ENCODE assay signal across 5 cellular contexts in the genomic region with DNA sequence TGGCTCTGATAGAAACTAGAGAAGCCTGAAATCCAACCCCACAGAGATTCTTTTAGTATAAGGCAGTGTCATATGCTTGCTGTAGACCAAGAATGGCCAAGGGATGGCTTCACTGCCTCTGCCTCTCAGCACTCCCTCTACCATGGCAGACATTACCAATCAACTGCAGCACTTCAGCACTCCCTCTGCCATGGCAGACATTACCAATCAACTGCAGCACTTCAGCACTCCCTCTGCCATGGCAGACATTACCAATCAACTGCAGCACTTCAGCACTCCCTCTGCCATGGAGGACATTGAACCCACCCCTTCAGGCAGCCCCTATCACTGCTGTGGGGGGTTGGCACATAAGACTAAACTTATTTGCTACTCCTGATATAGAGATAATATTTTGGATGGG.
A peak's percentile ranks its signal among the peaks of the same experiment; 100 is the strongest.
DNase-seq lines count a peak whose midpoint lies in the region; ATAC-seq, FAIRE-seq and TF ChIP-seq lines count a peak whose summit lies in the region.
"Not testable (repeated sequence)": the region's sequence is repeated elsewhere in the genome, so short reads cannot be mapped to it uniquely, and the experiment has no call there.

No MANE protein-coding gene starts in this region.

- not testable (repeated sequence) for H3K23ac ChIP-seq in H1 (ENCODE audit: insufficient read length)

- H4K91ac ChIP-seq in H1 (replicated peaks; ENCODE audit: insufficient read length, low read length), result not testable (repeated sequence)

- not testable (repeated sequence) for H3K27ac ChIP-seq in HCT116 (ENCODE audit: low read depth, low read length); GM12878 (ENCODE audit: control insufficient read depth, insufficient read depth); H1 (ENCODE audit: low read depth, low read length); right atrium auricular region; osteoblast (ENCODE audit: low read depth, low read length)

- TF ChIP-seq EP300 in GM12878 (IDR thresholded peaks at IDR 0.05; ENCODE audit: borderline replicate concordance in 1 of 2, control insufficient read depth in 1 of 2, low read depth in 2 of 2, low read length in 2 of 2); H1 (IDR thresholded peaks at IDR 0.05; ENCODE audit: borderline replicate concordance in 1 of 2, low read depth in 2 of 2, low read length in 2 of 2): not testable (repeated sequence)

- H4K5ac ChIP-seq in H1 (ENCODE audit: insufficient read length, low read depth, low read length), result not testable (repeated sequence)

- not testable (repeated sequence) for TF ChIP-seq POLR2A in HCT116 (IDR thresholded peaks at IDR 0.05; ENCODE audit: borderline replicate concordance, extremely low read depth, insufficient read depth, insufficient read length); GM12878 (IDR thresholded peaks at IDR 0.05; ENCODE audit: low read depth, low read length); H1 (IDR thresholded peaks at IDR 0.05; ENCODE audit: control extremely low read depth in 1 of 2, low read depth in 2 of 2, low read length in 2 of 2)

- SMC1A ChIA-PET in GM12878 (lab: Charles Lee; ENCODE audit: uncharacterized antibody, unreplicated experiment), result not testable (repeated sequence)

- not testable (repeated sequence) for H4K8ac ChIP-seq in H1 (ENCODE audit: extremely low read depth, insufficient read depth, low read length)

- not testable (repeated sequence) for FAIRE-seq in GM12878 (lab: Jason Lieb, UNC); H1 (lab: Jason Lieb, UNC)

- not testable (repeated sequence) for H3K4me2 ChIP-seq in HCT116 (ENCODE audit: low read length); GM12878 (ENCODE audit: control insufficient read depth, insufficient read depth); H1 (ENCODE audit: insufficient read depth in 1 of 2, low read depth in 2 of 2, low read length in 2 of 2); osteoblast (ENCODE audit: insufficient read depth, low read length)

- H3K14ac ChIP-seq in H1 (ENCODE audit: insufficient read length), result not testable (repeated sequence)

- RAD21 ChIA-PET in HCT116 (lab: Charles Lee; ENCODE audit: low non-redundant PET in 1 of 2, low total read pairs in 2 of 2, uncharacterized antibody in 2 of 2, unreplicated experiment in 2 of 2), result not testable (repeated sequence)
- RAD21 ChIA-PET in GM12878 (lab: Charles Lee; ENCODE audit: unreplicated experiment), result interaction anchor here (0.5 kb wide), 1 partner anchor 121 kb away, joined by 3 read pairs; no protein-coding TSS in a partner anchor

- peaks cover 25% of the 10 kb centered on the region; the same call in 1 of the 2 replicates for H3K27me3 ChIP-seq in HCT116 (ENCODE audit: insufficient read depth, low read length)
- not testable (repeated sequence) for H3K27me3 ChIP-seq in GM12878 (replicated peaks in 1 of 2; ENCODE audit: control insufficient read depth in 2 of 2, insufficient read depth in 2 of 2, low read length in 1 of 2); H1 (replicated peaks in 1 of 4; ENCODE audit: control insufficient read depth in 3 of 4, extremely low read depth in 1 of 4, insufficient read depth in 3 of 4, low read length in 3 of 4); right atrium auricular region; osteoblast (ENCODE audit: insufficient read depth, low read length)

- H3K4me1 ChIP-seq in HCT116 (ENCODE audit: control insufficient read depth in 1 of 2, insufficient read depth in 2 of 2, low read length in 2 of 2); GM12878 (ENCODE audit: control insufficient read depth, insufficient read depth, low read length); H1 (replicated peaks in 1 of 4; ENCODE audit: control insufficient read depth in 3 of 4, insufficient read depth in 4 of 4, low read length in 3 of 4); right atrium auricular region; osteoblast (ENCODE audit: insufficient read depth, low read length): not testable (repeated sequence)

- H3K23me2 ChIP-seq in H1 (ENCODE audit: low read depth, low read length), result not testable (repeated sequence)

- BruUV-seq in HCT116 (replicated peaks; lab: Mats Ljungman, UMichigan); GM12878 (replicated peaks; lab: Mats Ljungman, UMichigan): not testable (repeated sequence)

- not testable (repeated sequence) for TF ChIP-seq CTCF in HCT116 (IDR thresholded peaks at IDR 0.05 in 2 of 3, conservative IDR thresholded peaks at IDR 0.05 in 1 of 3; ENCODE audit: borderline replicate concordance in 1 of 3, insufficient read depth in 1 of 3, low read depth in 2 of 3, low read length in 2 of 3); GM12878 (IDR thresholded peaks at IDR 0.05 in 2 of 3, conservative IDR thresholded peaks at IDR 0.05 in 1 of 3; ENCODE audit: control insufficient read depth in 2 of 3, extremely low read depth in 1 of 3, insufficient read depth in 1 of 3, low read depth in 3 of 3, low read length in 3 of 3); H1 (IDR thresholded peaks at IDR 0.05; ENCODE audit: control extremely low read depth in 1 of 3, insufficient read depth in 1 of 3, low read depth in 1 of 3, low read length in 3 of 3); right atrium auricular region (IDR thresholded peaks at IDR 0.05); osteoblast (IDR thresholded peaks at IDR 0.05; ENCODE audit: extremely low read depth, low read depth, low read length)

- H4K20me1 ChIP-seq in HCT116 (ENCODE audit: insufficient read depth); GM12878 (ENCODE audit: control insufficient read depth, insufficient read depth); H1 (replicated peaks in 1 of 2; ENCODE audit: control insufficient read depth in 1 of 2, insufficient read depth in 2 of 2, low read length in 2 of 2); osteoblast (ENCODE audit: insufficient read depth, low read length): not testable (repeated sequence)

- not testable (repeated sequence) for H2AFZ ChIP-seq in HCT116 (ENCODE audit: low read depth, low read length, poor library complexity, severe bottlenecking); GM12878 (ENCODE audit: control insufficient read depth, low read depth, low read length); H1 (ENCODE audit: low read length); osteoblast (ENCODE audit: low read length)

- not testable (repeated sequence) for H2BK120ac ChIP-seq in H1 (replicated peaks; ENCODE audit: low read depth, low read length)

- not testable (repeated sequence) for TF ChIP-seq RAD21 in HCT116 (IDR thresholded peaks at IDR 0.05; ENCODE audit: low read depth); GM12878 (IDR thresholded peaks at IDR 0.05; ENCODE audit: insufficient read depth, low read depth, low read length); H1 (IDR thresholded peaks at IDR 0.05 in 1 of 2, conservative IDR thresholded peaks at IDR 0.05 in 1 of 2; ENCODE audit: low read depth in 2 of 2, low read length in 2 of 2)

- H3K36me3 ChIP-seq in HCT116 (ENCODE audit: control insufficient read depth in 1 of 2, insufficient read depth in 2 of 2, low read length in 2 of 2); GM12878 (ENCODE audit: control insufficient read depth in 2 of 2, insufficient read depth in 2 of 2, low read length in 1 of 2); right atrium auricular region; osteoblast (ENCODE audit: insufficient read depth, low read length): not testable (repeated sequence)
- peaks cover 0 to 32% (median 0%) of the 10 kb centered on the region in 4 experiments; a peak in 2 of 8 replicates for H3K36me3 ChIP-seq in H1 (ENCODE audit: control insufficient read depth in 2 of 4, insufficient read depth in 4 of 4, low read length in 3 of 4)

- CTCF ChIA-PET in HCT116 (lab: Charles Lee); GM12878 (lab: Yijun Ruan, JAX): not testable (repeated sequence)
- CTCF ChIA-PET in H1 (lab: Charles Lee; ENCODE audit: partially characterized antibody), result interaction anchor here (1.1 kb wide), 1 partner anchor 20 kb away, joined by 3 read pairs; no protein-coding TSS in a partner anchor

- H3K79me2 ChIP-seq in HCT116 (ENCODE audit: insufficient read depth, low read length); GM12878 (ENCODE audit: control insufficient read depth, insufficient read depth, low read length); H1 (ENCODE audit: control insufficient read depth in 1 of 2, insufficient read depth in 2 of 2, low read length in 2 of 2); osteoblast (ENCODE audit: insufficient read depth, low read length): not testable (repeated sequence)

- intact Hi-C loops in HCT116 (cut with micrococcal nuclease); GM12878 (cut with micrococcal nuclease; ENCODE audit: unreplicated experiment): not testable (repeated sequence)

- not testable (repeated sequence) for H2BK12ac ChIP-seq in H1 (ENCODE audit: low read depth, low read length)

- not testable (repeated sequence) for H3K9ac ChIP-seq in HCT116 (ENCODE audit: low read length); GM12878 (ENCODE audit: control insufficient read depth, insufficient read depth, low read length); H1 (replicated peaks in 1 of 4; ENCODE audit: extremely low read depth in 1 of 4, low read depth in 3 of 4, low read length in 3 of 4)

- not testable (repeated sequence) for H3K9me3 ChIP-seq in HCT116 (ENCODE audit: control insufficient read depth in 1 of 2, insufficient read depth in 1 of 2, low read depth in 1 of 2, low read length in 2 of 2); GM12878 (replicated peaks; ENCODE audit: control insufficient read depth, insufficient read depth, low read length); H1 (ENCODE audit: insufficient read depth in 2 of 2, low read depth in 1 of 2, low read length in 1 of 2); right atrium auricular region; osteoblast (ENCODE audit: low read depth, low read length)

- POLR2A ChIA-PET in HCT116 (lab: Charles Lee); GM12878 (lab: Charles Lee); H1 (lab: Charles Lee; ENCODE audit: partially characterized antibody): not testable (repeated sequence)

- H2AK5ac ChIP-seq in H1 (ENCODE audit: low read depth, low read length), result not testable (repeated sequence)

- not testable (repeated sequence) for DNase-seq in HCT116 (ENCODE audit: low read depth, low spot score); GM12878 (ENCODE audit: low read depth, low spot score)
- peak in 1 of 2 experiments; percentile 36 for DNase-seq in H1 (ENCODE audit: low read depth in 1 of 2, low spot score in 2 of 2)
- peak; percentile 9 for DNase-seq in right atrium auricular region (ENCODE audit: low spot score)
- DNase-seq in osteoblast (ENCODE audit: insufficient read length, low spot score, missing footprints), result peak; percentile 66

- not testable (repeated sequence) for H2BK15ac ChIP-seq in H1 (ENCODE audit: low read length)

- not testable (repeated sequence) for H2BK20ac ChIP-seq in H1 (ENCODE audit: low read length)

- H3K56ac ChIP-seq in H1 (replicated peaks; ENCODE audit: insufficient read length, low read depth, low read length), result not testable (repeated sequence)

- not testable (repeated sequence) for H3K9me2 ChIP-seq in HCT116 (ENCODE audit: insufficient read depth)

- not testable (repeated sequence) for H3K18ac ChIP-seq in H1 (ENCODE audit: extremely low read depth, low read length)

- not testable (repeated sequence) for H3K4ac ChIP-seq in H1 (replicated peaks; ENCODE audit: insufficient read length, low read depth, low read length)

- H3K4me3 ChIP-seq in HCT116 (replicated peaks in 1 of 2; ENCODE audit: low read depth in 1 of 2, low read length in 2 of 2); GM12878; H1 (ENCODE audit: extremely low read depth in 1 of 4, insufficient read depth in 2 of 4, low read depth in 3 of 4, low read length in 4 of 4); right atrium auricular region; osteoblast (ENCODE audit: insufficient read depth, low read length): not testable (repeated sequence)

- H2BK5ac ChIP-seq in H1 (ENCODE audit: low read depth, low read length), result not testable (repeated sequence)

- H3K79me1 ChIP-seq in H1 (ENCODE audit: low read depth, low read length), result not testable (repeated sequence)

- in situ Hi-C loops in GM12878 (cut with MboI), result not testable (repeated sequence)

- ATAC-seq in HCT116, GM12878: not testable (repeated sequence)
